ENCODE assay signal across 8 cellular contexts in genomic region chr9:132410642-132411041, GRCh38. TPM values are rescaled to one million over a fixed set of nuclear protein-coding genes. Genes with fewer than 3 reads are reported as not detected.
DNase-seq lines count a peak whose midpoint lies in the region; ATAC-seq and TF ChIP-seq lines count a peak whose summit lies in the region.

No MANE protein-coding gene starts in this region.

- POLR2A ChIA-PET in HEK293T (lab: Yijun Ruan, JAX), result no interaction called here

- H3K4me3 ChIP-seq in BLaER1 (peak overlapping the region; percentile 66), NB4 (ENCODE audit: low read depth, low read length) (no peak overlapping the region)

- TF ChIP-seq CTCF in NB4 (IDR thresholded peaks at IDR 0.05; ENCODE audit: low read depth, low read length) (no peak), natural killer cell (IDR thresholded peaks at IDR 0.05) (no peak)

- CTCF ChIA-PET in HEK293T (lab: Yijun Ruan, JAX), result no interaction called here

- H3K27ac Mint-ChIP-seq in central memory CD8-positive, alpha-beta T cell (ENCODE audit: low read depth), result no peak overlapping the region
- no peak overlapping the region for H3K27ac Mint-ChIP-seq in natural killer cell

- H4K20me1 ChIP-seq in BLaER1, result peaks cover 14% of the 10 kb centered on the region

- no peaks in the 10 kb centered on the region for H3K9me3 ChIP-seq in BLaER1

- no peak overlapping the region for H3K27ac ChIP-seq in BLaER1

- H3K4me1 ChIP-seq in BLaER1, result peaks cover 42% of the 10 kb centered on the region

- H3K9ac ChIP-seq in BLaER1, result no peak overlapping the region

- peak overlapping the region; percentile 67 for H3K4me3 Mint-ChIP-seq in central memory CD8-positive, alpha-beta T cell
- peak overlapping the region; percentile 66 for H3K4me3 Mint-ChIP-seq in natural killer cell

- peaks cover 30% of the 10 kb centered on the region for H3K27me3 ChIP-seq in BLaER1

- DNase-seq in NB4 (ENCODE audit: low read depth), result peak; percentile 12
- DNase-seq in central memory CD8-positive, alpha-beta T cell (ENCODE audit: low spot score in 2 of 2), result peak in 1 of 2 donors; percentile 11
- peak; percentile 17 for DNase-seq in natural killer cell
- DNase-seq in NCI-H2081 treated with DMSO at 0.1 percent for 48 hours (lab: John Stamatoyannopoulos, UW), result no peak
- DNase-seq in HEK293T (ENCODE audit: extremely low spot score), result no peak
- DNase-seq in cerebellar nuclear complex (lab: John Stamatoyannopoulos, UW), result no peak

- peaks cover 6% of the 10 kb centered on the region for H3K36me3 Mint-ChIP-seq in central memory CD8-positive, alpha-beta T cell (ENCODE audit: insufficient read depth)
- H3K36me3 Mint-ChIP-seq in natural killer cell, result no peaks in the 10 kb centered on the region

- TF ChIP-seq POLR2A in NB4 (IDR thresholded peaks at IDR 0.05; ENCODE audit: extremely low read depth, insufficient read length), result no peak

- H3K9me3 Mint-ChIP-seq in central memory CD8-positive, alpha-beta T cell, result no peaks in the 10 kb centered on the region
- no peaks in the 10 kb centered on the region for H3K9me3 Mint-ChIP-seq in natural killer cell

- intact Hi-C loops in natural killer cell (cut with micrococcal nuclease), result loop anchor here (1.0 to 10.0 kb wide), 4 partner anchors 76 to 264 kb away; partner anchors contain the start of gene GTF3C4

- ATAC-seq in central memory CD8-positive, alpha-beta T cell (replicated peaks; ENCODE audit: extremely low read depth, poor library complexity, severe bottlenecking), result peak; percentile 18
- ATAC-seq in natural killer cell (peak in 2 of 3 donors; percentile 28 to 36), HG02678 (IDR thresholded peaks at IDR 0.05; ENCODE audit: unreplicated experiment) (no peak)

- peaks cover 51% of the 10 kb centered on the region for H3K27me3 Mint-ChIP-seq in central memory CD8-positive, alpha-beta T cell
- H3K27me3 Mint-ChIP-seq in natural killer cell (ENCODE audit: low read depth in 2 of 2), result peaks cover 46 to 50% of the 10 kb centered on the region in 2 donors

- no peaks in the 10 kb centered on the region for H3K36me3 ChIP-seq in BLaER1

- peak overlapping the region; percentile 98 for H3K4me2 ChIP-seq in BLaER1

- H3K4me1 Mint-ChIP-seq in central memory CD8-positive, alpha-beta T cell, result peaks cover 30% of the 10 kb centered on the region
- H3K4me1 Mint-ChIP-seq in natural killer cell, result peaks cover 25% of the 10 kb centered on the region in 2 donors

TF ChIP-seq in HEK293T, 16 proteins besides CTCF, POLR2A, EP300 and RAD21:
- TF ChIP-seq HDGF (IDR thresholded peaks at IDR 0.05; ENCODE audit: borderline replicate concordance) (no peak), FOXM1 (IDR thresholded peaks at IDR 0.05; ENCODE audit: borderline replicate concordance) (no peak), SUZ12 (IDR thresholded peaks at IDR 0.05) (no peak)

RNA-seq across cellular contexts. Expression of gene CFAP77, which starts 0.6 kb away (rescaled TPM):
- total RNA-seq in natural killer cell, result not detected

RNA-seq across cellular contexts. Expression of gene TTF1, which starts 4.0 kb away (rescaled TPM):
- total RNA-seq in natural killer cell, result 10 to 100 TPM; 11.2 to 14.5 (median 12.9) TPM

RNA-seq across cellular contexts. Expression of gene SETX, which starts 55.9 kb away (rescaled TPM):
- 100 to 1,000 TPM in 1 of 3 donors, 10 to 100 TPM in 2; 85.3 to 109 (median 97.7) TPM for total RNA-seq in natural killer cell

Comparison
In these comparisons a context has a peak if more than half of its experiments do, and no peak if none do; other contexts are left out.
1. DNase-seq: peak in NB4 (single experiment) and natural killer cell (single experiment); none in NCI-H2081 treated with DMSO at 0.1 percent for 48 hours (single experiment), HEK293T (single experiment) and cerebellar nuclear complex (0 of 2).